In the genomic region with DNA sequence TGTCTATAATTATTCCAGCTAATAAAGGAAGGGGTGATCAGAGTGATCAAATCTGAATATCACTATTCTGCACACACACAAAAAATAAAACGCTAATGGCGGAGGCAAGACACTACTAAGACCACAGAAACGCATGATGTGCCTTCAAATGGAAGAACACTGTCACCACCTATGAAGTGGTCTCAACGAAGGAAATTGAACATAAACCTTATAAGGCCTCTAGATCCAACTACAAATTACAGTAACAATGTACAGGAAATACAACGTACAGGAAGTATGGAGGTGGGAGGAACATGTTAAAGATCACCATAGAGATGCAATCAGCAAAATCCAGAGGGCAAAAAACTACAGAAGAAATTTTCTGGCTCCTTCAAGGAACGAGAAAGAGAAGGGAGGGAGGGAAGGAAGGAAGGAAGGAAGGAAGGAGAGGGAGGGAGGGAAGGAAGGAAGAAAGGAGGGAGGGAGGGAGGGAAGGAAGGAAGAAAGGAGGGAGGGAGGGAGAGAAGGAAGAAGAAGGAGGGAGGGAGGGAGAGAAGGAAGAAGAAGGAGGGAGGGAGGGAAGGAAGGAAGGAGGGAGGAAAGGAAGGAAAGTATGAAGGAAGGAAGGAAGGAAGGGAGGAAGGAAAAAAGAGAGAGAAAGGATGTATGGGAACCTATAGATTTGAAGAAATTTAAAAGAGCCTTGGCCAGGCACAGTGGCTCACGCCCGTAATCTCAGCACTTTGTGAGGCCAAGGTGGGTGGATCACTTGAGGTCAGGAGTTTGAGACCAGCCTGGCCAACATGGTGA, we compare ENCODE assay signal across 1 cellular context.
TF ChIP-seq lines count a peak whose summit lies in the region.

No MANE protein-coding gene starts in this region.

TF ChIP-seq in HepG2, 621 proteins besides CTCF, POLR2A, EP300 and RAD21:
- no peak for TF ChIP-seq STAT5B (CRISPR knock-in tag; IDR thresholded peaks at IDR 0.05)
